Comparison of ENCODE assay signal across 1 cellular context in the genomic region with DNA sequence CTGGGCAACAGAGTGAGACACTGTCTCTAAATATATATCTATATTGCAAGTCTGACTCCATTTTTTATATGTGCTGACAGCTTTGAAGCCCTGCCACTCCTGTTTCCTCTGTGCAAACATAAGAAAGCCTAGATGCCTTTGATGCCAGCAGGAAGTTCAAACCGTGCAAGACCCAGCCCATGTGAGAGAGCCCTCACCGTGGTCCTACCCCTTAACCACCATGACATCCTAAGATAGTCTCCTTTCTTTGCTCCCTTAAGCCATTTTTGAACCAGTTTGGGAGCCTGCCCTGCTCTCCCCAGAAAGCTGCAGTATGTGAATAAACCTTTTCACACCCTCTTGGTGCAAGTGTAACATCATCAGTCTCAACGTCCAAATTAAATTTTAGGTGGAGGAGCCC.
A peak's percentile ranks its signal among the peaks of the same experiment; 100 is the strongest.
TF ChIP-seq lines count a peak whose summit lies in the region.

No MANE protein-coding gene starts in this region.

TF ChIP-seq in HepG2, 621 proteins besides CTCF, POLR2A, EP300 and RAD21:
- TF ChIP-seq, protein P1, sequence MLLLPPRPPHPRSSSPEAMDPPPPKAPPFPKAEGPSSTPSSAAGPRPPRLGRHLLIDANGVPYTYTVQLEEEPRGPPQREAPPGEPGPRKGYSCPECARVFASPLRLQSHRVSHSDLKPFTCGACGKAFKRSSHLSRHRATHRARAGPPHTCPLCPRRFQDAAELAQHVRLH (CRISPR knock-in tag; IDR thresholded peaks at IDR 0.05; ENCODE audit: borderline replicate concordance, low read depth), result no peak
- 0 out of 2 replicates have a peak, but pooled peaks have one; percentile 18 for TF ChIP-seq TCF7 (IDR thresholded peaks at IDR 0.05; ENCODE audit: low read depth)
